Comparison of ENCODE assay signal across 9 cellular contexts in genomic region chr14:34365309-34365915, GRCh38.
DNase-seq lines count a peak whose midpoint lies in the region; ATAC-seq and TF ChIP-seq lines count a peak whose summit lies in the region.
"Had no signal": no experiment of that assay in that cellular context is flagged by ENCODE, and none has a peak within 500 bp of the region (broad histone marks: within the 10 kb centered on the region; RNA-seq: fewer than 3 reads in every experiment).

No MANE protein-coding gene starts in this region.

- H2AFZ ChIP-seq in SK-N-SH (ENCODE audit: low read depth) = no peak overlapping the region

- peak; percentile 51 for TF ChIP-seq RAD21 in SK-N-SH (IDR thresholded peaks at IDR 0.05; ENCODE audit: low read length)

- no peak for TF ChIP-seq EP300 in SK-N-SH (IDR thresholded peaks at IDR 0.05; ENCODE audit: borderline replicate concordance in 1 of 2, low read depth in 1 of 2, low read length in 1 of 2)

- ATAC-seq in GM21576 (IDR thresholded peaks at IDR 0.05; ENCODE audit: unreplicated experiment) = no peak

- H3K4me3 ChIP-seq in SK-N-SH (ENCODE audit: low read depth in 2 of 2, low read length in 1 of 2) = no peak overlapping the region
- no peak overlapping the region for H3K4me3 ChIP-seq in fibroblast of mammary gland (ENCODE audit: control insufficient read depth, low read depth, low read length)
- no peak overlapping the region for H3K4me3 ChIP-seq in testis
- H3K4me3 ChIP-seq in colonic mucosa = no peak overlapping the region
- H3K4me3 ChIP-seq: BLaER1 treated with 17β-estradiol and CSF1 and Interleukin-3, amounts not matched to agents 10 nM and 100 nM had no signal

- H3K4me1 ChIP-seq in SK-N-SH (ENCODE audit: control insufficient read depth in 1 of 2, insufficient read depth in 2 of 2, low read depth in 1 of 2, low read length in 1 of 2) (peaks cover 5 to 7% of the 10 kb centered on the region in 2 experiments; a peak in 3 of 4 replicates), testis (no peaks in the 10 kb centered on the region), colonic mucosa (no peaks in the 10 kb centered on the region)

- H3F3A ChIP-seq in SK-N-SH (replicated peaks; ENCODE audit: insufficient read depth) = peaks cover 3% of the 10 kb centered on the region

- no peaks in the 10 kb centered on the region for H3K27me3 ChIP-seq in SK-N-SH (ENCODE audit: insufficient read depth)
- H3K27me3 ChIP-seq in testis = no peaks in the 10 kb centered on the region
- no peaks in the 10 kb centered on the region for H3K27me3 ChIP-seq in colonic mucosa
- H3K27me3 ChIP-seq: BLaER1 treated with 17β-estradiol and CSF1 and Interleukin-3, amounts not matched to agents 10 nM and 100 nM had no signal

- H3K36me3 ChIP-seq in SK-N-SH (replicated peaks in 1 of 2; ENCODE audit: control insufficient read depth in 1 of 2, insufficient read depth in 2 of 2, low read length in 1 of 2) (no peaks in the 10 kb centered on the region), testis (ENCODE audit: low read depth, missing control alignments) (no peaks in the 10 kb centered on the region), colonic mucosa (no peaks in the 10 kb centered on the region)
- H3K36me3 ChIP-seq: BLaER1 treated with 17β-estradiol and CSF1 and Interleukin-3, amounts not matched to agents 10 nM and 100 nM had no signal

- no peaks in the 10 kb centered on the region for H3K9me2 ChIP-seq in SK-N-SH

- TF ChIP-seq CTCF in SK-N-SH (IDR thresholded peaks at IDR 0.05) = no peak
- TF ChIP-seq CTCF in fibroblast of mammary gland (conservative IDR thresholded peaks at IDR 0.05; ENCODE audit: control insufficient read depth, insufficient read depth, low read depth, low read length) = peak; percentile 34
- peak; percentile 17 to 25 (median 17) for TF ChIP-seq CTCF in testis (IDR thresholded peaks at IDR 0.05)
- TF ChIP-seq CTCF in colonic mucosa (IDR thresholded peaks at IDR 0.05) = no peak

- no peaks in the 10 kb centered on the region for H3K79me2 ChIP-seq in SK-N-SH (ENCODE audit: insufficient read depth)

- intact Hi-C loops in testis (cut with DNase I; ENCODE audit: low total_unique reads) = no loop called here
- intact Hi-C loops in colonic mucosa (cut with DNase I) = loop anchor here (5.0 kb wide), 1 partner anchor 132 kb away; no protein-coding TSS in a partner anchor

- WGBS in SK-N-SH (ENCODE audit: low lambda C conversion rate) = 66% methylated on average over 5 of the region's 5 CpGs
- WGBS in testis, 2 donors = 44 to 49% methylated on average over 5 of the region's 5 CpGs

- H3K4me2 ChIP-seq in SK-N-SH = no peak overlapping the region
- H3K4me2 ChIP-seq: BLaER1 treated with 17β-estradiol and CSF1 and Interleukin-3, amounts not matched to agents 10 nM and 100 nM had no signal

- TF ChIP-seq POLR2A in testis (IDR thresholded peaks at IDR 0.05) = no peak

- H3K9ac ChIP-seq in SK-N-SH (no peak overlapping the region), colonic mucosa (ENCODE audit: low read depth in 2 of 2, low read length in 2 of 2) (no peak overlapping the region)
- H3K9ac ChIP-seq: BLaER1 treated with 17β-estradiol and CSF1 and Interleukin-3, amounts not matched to agents 10 nM and 100 nM had no signal

- peak; percentile 19 for DNase-seq in NCI-H748 (lab: John Stamatoyannopoulos, UW; ENCODE audit: unreplicated experiment)
- no peak for DNase-seq in NCI-H748 treated with DMSO at 0.1 percent for 48 hours (lab: John Stamatoyannopoulos, UW)
- no peak for DNase-seq in SK-N-SH
- DNase-seq in fibroblast of mammary gland (ENCODE audit: low read depth) = peak; percentile 28
- no peak for DNase-seq in testis
- no peak for DNase-seq in colonic mucosa
- no peak for DNase-seq in activated gamma-delta T cell (lab: John Stamatoyannopoulos, UW)

- POLR2A ChIA-PET in SK-N-SH (lab: Yijun Ruan, JAX) = no interaction called here

- H3K27ac ChIP-seq in SK-N-SH (ENCODE audit: low read depth in 2 of 2, low read length in 1 of 2) (no peak overlapping the region), testis (no peak overlapping the region), colonic mucosa (no peak overlapping the region)
- H3K27ac ChIP-seq: BLaER1 treated with 17β-estradiol and CSF1 and Interleukin-3, amounts not matched to agents 10 nM and 100 nM had no signal

- CTCF ChIA-PET in SK-N-SH (lab: Yijun Ruan, JAX) = interaction anchor here (1.4 to 3.1 kb wide), 5 partner anchors 9 to 133 kb away, joined by 3 to 15 read pairs (median 5); no protein-coding TSS in a partner anchor

- no peaks in the 10 kb centered on the region for H3K9me3 ChIP-seq in SK-N-SH
- H3K9me3 ChIP-seq in testis = no peaks in the 10 kb centered on the region
- H3K9me3 ChIP-seq in colonic mucosa = no peaks in the 10 kb centered on the region
- H3K9me3 ChIP-seq: BLaER1 treated with 17β-estradiol and CSF1 and Interleukin-3, amounts not matched to agents 10 nM and 100 nM had no signal

- H4K20me1 ChIP-seq in SK-N-SH (ENCODE audit: insufficient read depth) = no peaks in the 10 kb centered on the region
- H4K20me1 ChIP-seq: BLaER1 treated with 17β-estradiol and CSF1 and Interleukin-3, amounts not matched to agents 10 nM and 100 nM had no signal

TF ChIP-seq in SK-N-SH, 30 proteins besides CTCF, POLR2A, EP300 and RAD21:
- no peak for TF ChIP-seq GABPA (IDR thresholded peaks at IDR 0.05; ENCODE audit: low read depth)
- TF ChIP-seq MEF2A (IDR thresholded peaks at IDR 0.05; ENCODE audit: borderline replicate concordance, low read depth) = no peak
- no peak for TF ChIP-seq EZH2phosphoT487 (IDR thresholded peaks at IDR 0.05; ENCODE audit: borderline replicate concordance, low read depth)

Comparison
In these comparisons a context has a peak if more than half of its experiments do, and no peak if none do; other contexts are left out.
1. DNase-seq: peak in NCI-H748 (single experiment) and fibroblast of mammary gland (single experiment); none in NCI-H748 treated with DMSO at 0.1 percent for 48 hours (single experiment), SK-N-SH (single experiment), testis (single experiment), colonic mucosa (single experiment) and activated gamma-delta T cell (single experiment).
2. CTCF ChIP-seq: peak in fibroblast of mammary gland (single experiment) and testis (3 of 3); none in SK-N-SH (single experiment) and colonic mucosa (single experiment).